ENCODE assay signal across 15 cellular contexts in genomic region chr6:135121426-135121825, GRCh38.
"Had no signal": no experiment of that assay in that cellular context is flagged by ENCODE, and none has a peak within 500 bp of the region (broad histone marks: within the 10 kb centered on the region; RNA-seq: fewer than 3 reads in every experiment).

No MANE protein-coding gene starts in this region.

- H3K4me3 Mint-ChIP-seq: mesothelial cell of epicardium, neural crest cell, WTC11 had no signal

- H3K27ac Mint-ChIP-seq: mesothelial cell of epicardium, progenitor cell of endocrine pancreas, WTC11 had no signal

- DNase-seq: activated CD4-positive, alpha-beta T cell treated with anti-CD3 and anti-CD28 coated beads for 4 hours; activated naive CD4-positive, alpha-beta T cell treated with Interleukin-2 at 50 U/mL for 16 hours; amniotic stem cell; effector CD4-positive, alpha-beta T cell; stimulated activated CD4-positive, alpha-beta T cell treated with anti-CD3 and anti-CD28 coated beads, Interleukin-2, amount 100 ng/mL, for 24 hours; stomach; trophoblast cell had no signal

- H3K4me3 ChIP-seq: lung, right atrium auricular region, SJSA1, stomach, vagina had no signal

- H3K36me3 Mint-ChIP-seq: mesothelial cell of epicardium, WTC11 had no signal

- H3K4me1 Mint-ChIP-seq: neural crest cell had no signal

- H3K9me3 Mint-ChIP-seq: mesothelial cell of epicardium, neural crest cell, WTC11 had no signal

- H3K9me3 ChIP-seq: right atrium auricular region, SJSA1, stomach, vagina had no signal

- H3K27ac ChIP-seq: right atrium auricular region, SJSA1, stomach, vagina had no signal

- H3K27me3 ChIP-seq: right atrium auricular region, stomach, vagina had no signal

- H3K4me1 ChIP-seq: right atrium auricular region, SJSA1, stomach, vagina had no signal

- ATAC-seq: WTC11 had no signal

- H3K36me3 ChIP-seq: right atrium auricular region, SJSA1, stomach, vagina had no signal
